ENCODE assay signal across 8 cellular contexts in genomic region chr17:59106463-59107305, GRCh38. TPM values are rescaled to one million over a fixed set of nuclear protein-coding genes. Genes with fewer than 3 reads are reported as not detected.
DNase-seq lines count a peak whose midpoint lies in the region; ATAC-seq and TF ChIP-seq lines count a peak whose summit lies in the region.

TSS of gene TRIM37 (minus strand) at chr17:59106880. CDS start at chr17:59106461, 419 bp downstream.

- peak; percentile 95 for ATAC-seq in GM18909 (IDR thresholded peaks at IDR 0.05; ENCODE audit: poor library complexity, unreplicated experiment)
- peak; percentile 96 for ATAC-seq in HG03175 (IDR thresholded peaks at IDR 0.05; ENCODE audit: unreplicated experiment)
- ATAC-seq in WTC11, result peak; percentile 98

- H3K4me3 Mint-ChIP-seq in WTC11, result peak within 1 kb of the TSS; percentile 94

- no peak for TF ChIP-seq CTCF in WTC11 (IDR thresholded peaks at IDR 0.05)
- TF ChIP-seq CTCF in cardiac fibroblast (IDR thresholded peaks at IDR 0.05; ENCODE audit: low read depth, low read length), result no peak

- peaks cover 17% of the 10 kb centered on the region for H3K4me1 Mint-ChIP-seq in WTC11

- H3K4me3 ChIP-seq in cardiac fibroblast (replicated peaks in 1 of 2; ENCODE audit: low read depth in 2 of 2, low read length in 2 of 2), result peak within 1 kb of the TSS; percentile 91 to 97

- H3K9me3 Mint-ChIP-seq in WTC11, result no peaks in the 10 kb centered on the region

- H3K36me3 Mint-ChIP-seq in WTC11, result peaks cover 13% of the 10 kb centered on the region

- POLR2A ChIA-PET in WTC11 (lab: Charles Lee), result interaction anchor here (0.5 to 2.1 kb wide), 8 partner anchors 8 to 593 kb away, joined by 3 to 23 read pairs (median 4); partner anchors contain the start of genes PRR11, SKA2 and SMG8

- DNase-seq in AG08396 (ENCODE audit: low spot score), result peak; percentile 99
- DNase-seq in NCI-H226, result peak; percentile 99
- peak; percentile 98 for DNase-seq in WTC11 (ENCODE audit: low spot score)
- peak; percentile 99 for DNase-seq in cardiac fibroblast (ENCODE audit: low read depth in 2 of 2)
- peak; percentile 99 for DNase-seq in iPS-NIHi7 (ENCODE audit: extremely low spot score)
- peak; percentile 97 for DNase-seq in smooth muscle cell of the brain vasculature (ENCODE audit: low read depth, low spot score)

- no peaks in the 10 kb centered on the region for H3K27me3 Mint-ChIP-seq in WTC11 (ENCODE audit: low read depth)

- peak within 1 kb of the TSS; percentile 97 for H3K27ac Mint-ChIP-seq in WTC11

- CTCF ChIA-PET in WTC11 (lab: Charles Lee), result interaction anchor here (0.9 to 1.3 kb wide), 2 partner anchors 47 to 588 kb away, joined by 4 to 7 read pairs; no protein-coding TSS in a partner anchor

TF ChIP-seq in WTC11, 78 proteins besides CTCF, POLR2A, EP300 and RAD21 (continues in another document):
- no peak; the same call in 1 of the 2 replicates for TF ChIP-seq NFE2L1 (CRISPR knock-in tag; IDR thresholded peaks at IDR 0.05)
- TF ChIP-seq FOXP1 (CRISPR knock-in tag; IDR thresholded peaks at IDR 0.05; ENCODE audit: borderline replicate concordance), result 0 out of 2 replicates have a peak, but pooled peaks have one; percentile 50
- 0 out of 2 replicates have a peak, but pooled peaks have one; percentile 12 for TF ChIP-seq ZNF317 (CRISPR knock-in tag; IDR thresholded peaks at IDR 0.05; ENCODE audit: borderline replicate concordance, low read depth)
- no peak for TF ChIP-seq HMGA2 (CRISPR knock-in tag; IDR thresholded peaks at IDR 0.05)
- 0 out of 2 replicates have a peak, but pooled peaks have one; percentile 22 for TF ChIP-seq PRRX2 (CRISPR knock-in tag; IDR thresholded peaks at IDR 0.05)
- TF ChIP-seq ZNF281 (CRISPR knock-in tag; IDR thresholded peaks at IDR 0.05), result no peak
- no peak for TF ChIP-seq NR2C2 (CRISPR knock-in tag; IDR thresholded peaks at IDR 0.05)
- peak; percentile 18; the same call in 1 of the 2 replicates for TF ChIP-seq NFATC4 (CRISPR knock-in tag; IDR thresholded peaks at IDR 0.05)
- 0 out of 2 replicates have a peak, but pooled peaks have one; percentile 84 for TF ChIP-seq ZBTB21 (CRISPR knock-in tag; IDR thresholded peaks at IDR 0.05; ENCODE audit: borderline replicate concordance)
- TF ChIP-seq ZBTB43 (CRISPR knock-in tag; IDR thresholded peaks at IDR 0.05), result no peak; the same call in none of the 2 replicates
- peak; percentile 84 for TF ChIP-seq GABPB1 (CRISPR knock-in tag; IDR thresholded peaks at IDR 0.05)
- TF ChIP-seq SP1 (CRISPR knock-in tag; conservative IDR thresholded peaks at IDR 0.05), result peak; percentile 89
- TF ChIP-seq ZNF121 (CRISPR knock-in tag; IDR thresholded peaks at IDR 0.05), result no peak
- peak; percentile 57; the same call in 1 of the 2 replicates for TF ChIP-seq HMGXB4 (CRISPR knock-in tag; IDR thresholded peaks at IDR 0.05)
- no peak for TF ChIP-seq ATF1 (CRISPR knock-in tag; IDR thresholded peaks at IDR 0.05)
- no peak for TF ChIP-seq ELF4 (CRISPR knock-in tag; IDR thresholded peaks at IDR 0.05; ENCODE audit: low read depth)
- 0 out of 2 replicates have a peak, but pooled peaks have one; percentile 79 for TF ChIP-seq CBFB (CRISPR knock-in tag; IDR thresholded peaks at IDR 0.05; ENCODE audit: low read depth)
- TF ChIP-seq FOXP4 (CRISPR knock-in tag; IDR thresholded peaks at IDR 0.05), result peak; percentile 54
- TF ChIP-seq ESRRA (CRISPR knock-in tag; IDR thresholded peaks at IDR 0.05; ENCODE audit: borderline replicate concordance), result no peak
- 0 out of 2 replicates have a peak, but pooled peaks have one; percentile 36 for TF ChIP-seq ZNF232 (CRISPR knock-in tag; IDR thresholded peaks at IDR 0.05)
- no peak for TF ChIP-seq ATF2 (CRISPR knock-in tag; IDR thresholded peaks at IDR 0.05; ENCODE audit: borderline replicate concordance, low read depth)

RNA-seq across cellular contexts. Expression of gene TRIM37, which starts in this region (rescaled TPM):
- total RNA-seq in WTC11 (2021), result 62.3 to 67.2 TPM (median 65.1 TPM) in 3 replicates

Comparison
In these comparisons a context has a peak if more than half of its experiments do, and no peak if none do; other contexts are left out.
1. Peak in every context shown above with its lines: DNase-seq, ATAC-seq and H3K4me3 ChIP-seq.